ENCODE assay signal across 14 cellular contexts in the genomic region with DNA sequence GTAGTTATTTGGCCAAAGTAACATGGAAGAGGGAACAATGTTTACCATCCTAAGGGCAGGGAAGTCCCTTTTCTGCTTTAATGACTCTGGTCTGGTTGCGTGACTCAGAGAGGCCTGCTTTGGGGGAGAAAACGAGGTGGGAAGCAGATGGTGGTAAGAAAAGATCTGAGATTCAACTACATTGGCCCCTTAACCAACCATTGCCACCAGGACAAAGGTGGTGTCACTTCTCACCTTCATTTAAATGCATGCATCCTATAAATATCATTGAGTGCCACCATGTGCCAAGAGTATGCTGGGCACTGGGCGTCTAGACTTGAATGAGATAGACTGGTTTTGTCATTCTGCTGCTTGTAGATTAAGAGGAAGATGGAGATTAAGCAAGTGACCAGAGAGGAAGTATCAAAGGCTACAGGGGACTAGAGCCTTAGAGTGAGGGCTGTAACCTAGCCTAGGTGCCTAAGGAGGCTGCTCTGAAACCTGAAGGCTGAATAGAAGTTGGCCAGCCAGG. TPM values are rescaled to one million over a fixed set of nuclear protein-coding genes. Genes with fewer than 3 reads are reported as not detected.
DNase-seq lines count a peak whose midpoint lies in the region; ATAC-seq and TF ChIP-seq lines count a peak whose summit lies in the region.
"Had no signal": no experiment of that assay in that cellular context is flagged by ENCODE, and none has a peak within 500 bp of the region (broad histone marks: within the 10 kb centered on the region; RNA-seq: fewer than 3 reads in every experiment).

No MANE protein-coding gene starts in this region.

- TF ChIP-seq CTCF in nephron (IDR thresholded peaks at IDR 0.05; ENCODE audit: unreplicated experiment in 3 of 3): no peak

- no peaks in the 10 kb centered on the region for H3K36me3 ChIP-seq in GM23248 (ENCODE audit: low read depth)
- H3K36me3 ChIP-seq: gastrocnemius medialis, WERI-Rb-1 had no signal

- no peak overlapping the region for H3K4me2 ChIP-seq in GM23248 (ENCODE audit: unreplicated experiment)

- no peaks in the 10 kb centered on the region for H3K79me2 ChIP-seq in GM23248 (ENCODE audit: insufficient read depth)

- no peaks in the 10 kb centered on the region for H3F3A ChIP-seq in GM23248 (ENCODE audit: insufficient read depth)

- 62 to 67% methylated on average over 3 of the region's 3 CpGs for WGBS in GM23248 (ENCODE audit: low coverage in 1 of 2, low lambda C conversion rate in 2 of 2, missing lambda C conversion rate in 2 of 2), 2 experiments

- in situ Hi-C loops in GM23248 (cut with MboI): no loop called here

- peak overlapping the region; percentile 88 for H3K4me3 Mint-ChIP-seq in activated naive CD4-positive, alpha-beta T cell treated with anti-CD3 and anti-CD28 coated beads, Interleukin-2, amount 50 U/mL, for 24 hours
- H3K4me3 Mint-ChIP-seq in nephron: peak overlapping the region in 2 of 3 experiments; percentile 2 to 3

- H3K9me3 Mint-ChIP-seq in activated naive CD4-positive, alpha-beta T cell treated with anti-CD3 and anti-CD28 coated beads, Interleukin-2, amount 50 U/mL, for 24 hours: no peaks in the 10 kb centered on the region
- H3K9me3 Mint-ChIP-seq in nephron: no peaks in the 10 kb centered on the region

- no peak overlapping the region for H3K4me3 ChIP-seq in GM23248
- H3K4me3 ChIP-seq: gastrocnemius medialis had no signal

- no peaks in the 10 kb centered on the region for H3K9me3 ChIP-seq in GM23248 (ENCODE audit: low read depth)
- H3K9me3 ChIP-seq: gastrocnemius medialis had no signal

- H3K27ac Mint-ChIP-seq in activated naive CD4-positive, alpha-beta T cell treated with anti-CD3 and anti-CD28 coated beads, Interleukin-2, amount 50 U/mL, for 24 hours: peak overlapping the region; percentile 95
- H3K27ac Mint-ChIP-seq in nephron: no peak overlapping the region

- H3K36me3 Mint-ChIP-seq in activated naive CD4-positive, alpha-beta T cell treated with anti-CD3 and anti-CD28 coated beads, Interleukin-2, amount 50 U/mL, for 24 hours: peaks cover 9% of the 10 kb centered on the region
- no peaks in the 10 kb centered on the region for H3K36me3 Mint-ChIP-seq in nephron (ENCODE audit: low read depth)

- H3K27ac ChIP-seq in GM23248: no peak overlapping the region
- H3K27ac ChIP-seq: gastrocnemius medialis, WERI-Rb-1 had no signal

- peaks cover 89% of the 10 kb centered on the region for H3K4me1 Mint-ChIP-seq in activated naive CD4-positive, alpha-beta T cell treated with anti-CD3 and anti-CD28 coated beads, Interleukin-2, amount 50 U/mL, for 24 hours
- H3K4me1 Mint-ChIP-seq in nephron: peaks cover 23% of the 10 kb centered on the region

- no peaks in the 10 kb centered on the region for H4K20me1 ChIP-seq in GM23248 (ENCODE audit: insufficient read depth)

- no peaks in the 10 kb centered on the region for H3K27me3 Mint-ChIP-seq in activated naive CD4-positive, alpha-beta T cell treated with anti-CD3 and anti-CD28 coated beads, Interleukin-2, amount 50 U/mL, for 24 hours
- peaks cover 48% of the 10 kb centered on the region for H3K27me3 Mint-ChIP-seq in nephron (ENCODE audit: low read depth)

- H3K9me2 ChIP-seq in GM23248 (ENCODE audit: insufficient read depth): no peaks in the 10 kb centered on the region

- no peaks in the 10 kb centered on the region for H3K4me1 ChIP-seq in GM23248 (ENCODE audit: insufficient read depth)

- H3K9ac ChIP-seq in GM23248: no peak overlapping the region

- peaks cover 35% of the 10 kb centered on the region for H3K27me3 ChIP-seq in GM23248 (replicated peaks; ENCODE audit: insufficient read depth)

- DNase-seq in GF-D8 (lab: John Stamatoyannopoulos, UW) (peak; percentile 81), NAMALWA (ENCODE audit: low spot score) (peak; percentile 69), NCI-H1417 (lab: John Stamatoyannopoulos, UW) (no peak), GM23248 (no peak), DMS153 treated with DMSO at 0.1 percent for 48 hours (lab: John Stamatoyannopoulos, UW; ENCODE audit: unreplicated experiment) (no peak)
- DNase-seq: dermis blood vessel endothelial cell, DMS153, gastrocnemius medialis, NCI-H1436, WERI-Rb-1 had no signal

- no peak for ATAC-seq in HG03457 (IDR thresholded peaks at IDR 0.05; ENCODE audit: unreplicated experiment)
- ATAC-seq: gastrocnemius medialis, left lobe of liver had no signal

- H2AFZ ChIP-seq in GM23248: no peak overlapping the region

RNA-seq across cellular contexts. Expression of gene SORL1, which starts 3.6 kb away (rescaled TPM):
- total RNA-seq in GM23248 (2014; rRNA removed; shearing (Covaris generic)): 0.54 and 0.76 TPM in 2 replicates
- 0.26 and 0.30 TPM in 2 replicates for polyA plus RNA-seq in GM23248 (2016; fragmentation: Nextera tagmentation; extraction: Ambion mirVana)

Comparison
In these comparisons a context has a peak if more than half of its experiments do, and no peak if none do; other contexts are left out.
1. DNase-seq: peak in GF-D8 (single experiment) and NAMALWA (single experiment); none in NCI-H1417 (0 of 3), GM23248 (single experiment) and DMS153 treated with DMSO at 0.1 percent for 48 hours (single experiment).